ENCODE assay signal across 27 cellular contexts in the genomic region with DNA sequence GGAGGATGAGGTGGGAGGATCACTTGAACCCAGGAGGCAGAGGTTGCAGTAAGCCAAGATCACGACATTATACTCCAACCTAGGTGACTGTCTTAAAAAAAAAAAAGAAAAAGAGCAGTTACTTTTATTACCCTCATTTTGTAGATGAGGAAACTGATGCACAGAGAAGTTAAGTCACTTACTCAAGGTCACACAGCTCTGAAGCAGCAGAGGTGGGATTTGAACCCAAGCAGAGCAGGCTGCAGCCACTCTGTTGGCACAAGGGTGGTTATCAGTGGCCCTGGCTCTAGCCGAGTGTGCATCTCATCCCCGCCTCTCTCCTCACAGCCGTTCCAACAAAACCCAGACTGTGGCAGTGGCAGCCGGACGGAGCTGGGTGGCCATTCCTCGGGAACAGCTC. TPM values are rescaled to one million over a fixed set of nuclear protein-coding genes. Genes with fewer than 3 reads are reported as not detected.
DNase-seq lines count a peak whose midpoint lies in the region; ATAC-seq lines count a peak whose summit lies in the region.
"Had no signal": no experiment of that assay in that cellular context is flagged by ENCODE, and none has a peak within 500 bp of the region (broad histone marks: within the 10 kb centered on the region; RNA-seq: fewer than 3 reads in every experiment).

No MANE protein-coding gene starts in this region.

- H3K9me3 ChIP-seq in naive thymus-derived CD4-positive, alpha-beta T cell (ENCODE audit: control insufficient read depth in 2 of 3, low read length in 3 of 3): no peaks in the 10 kb centered on the region
- H3K9me3 ChIP-seq: BLaER1 treated with 17β-estradiol and CSF1 and Interleukin-3, amounts not matched to agents 10 nM and 100 nM; SK-N-SH had no signal

- POLR2A ChIA-PET in activated naive CD8-positive, alpha-beta T cell treated with anti-CD3 and anti-CD28 coated beads, Interleukin-2, amount 10 ng/mL, durations not matched to agents 7 days and 5 days (lab: Charles Lee): interaction anchor here (1.2 kb wide), 1 partner anchor 28 kb away, joined by 3 read pairs; no protein-coding TSS in a partner anchor
- POLR2A ChIA-PET in naive thymus-derived CD4-positive, alpha-beta T cell (lab: Charles Lee): no interaction called here

- H3K27ac ChIP-seq in naive thymus-derived CD4-positive, alpha-beta T cell (ENCODE audit: low read depth, low read length): no peak overlapping the region
- H3K27ac ChIP-seq: BLaER1 treated with 17β-estradiol and CSF1 and Interleukin-3, amounts not matched to agents 10 nM and 100 nM; HL-60 had no signal

- no peaks in the 10 kb centered on the region for H3K36me3 ChIP-seq in H7 (replicated peaks; ENCODE audit: control insufficient read depth, insufficient read depth, low read length)
- H3K36me3 ChIP-seq in naive thymus-derived CD4-positive, alpha-beta T cell (ENCODE audit: control insufficient read depth in 2 of 3, insufficient read depth in 3 of 3, low read length in 3 of 3): peaks cover 6 to 76% (median 21%) of the 10 kb centered on the region in 3 experiments

- peaks cover 5% of the 10 kb centered on the region for H3K4me1 Mint-ChIP-seq in activated naive CD8-positive, alpha-beta T cell treated with anti-CD3 and anti-CD28 coated beads, Interleukin-2, amount 10 ng/mL, durations not matched to agents 7 days and 5 days
- H3K4me1 Mint-ChIP-seq in activated naive CD8-positive, alpha-beta T cell treated with anti-CD3 and anti-CD28 coated beads, Interleukin-2, amount 50 U/mL, for 24 hours: peaks cover 7% of the 10 kb centered on the region
- peaks cover 11 to 48% (median 26%) of the 10 kb centered on the region in 7 donors for H3K4me1 Mint-ChIP-seq in naive thymus-derived CD4-positive, alpha-beta T cell

- no peak overlapping the region for H3K4me3 ChIP-seq in H7 (ENCODE audit: insufficient read depth, low read depth, low read length)
- H3K4me3 ChIP-seq in naive thymus-derived CD4-positive, alpha-beta T cell (ENCODE audit: low read length): no peak overlapping the region
- H3K4me3 ChIP-seq: BLaER1 treated with 17β-estradiol and CSF1 and Interleukin-3, amounts not matched to agents 10 nM and 100 nM; GM23338 had no signal

- DNase-seq in activated naive CD8-positive, alpha-beta T cell treated with anti-CD3 and anti-CD28 coated beads, Interleukin-2, amount 10 ng/mL, durations not matched to agents 7 days and 5 days: no peak
- DNase-seq in activated naive CD8-positive, alpha-beta T cell treated with anti-CD3 and anti-CD28 coated beads, Interleukin-2, amount 50 U/mL, for 24 hours: no peak
- DNase-seq in H7 (peak; percentile 3), Right ventricle myocardium superior (no peak)
- DNase-seq in naive thymus-derived CD4-positive, alpha-beta T cell: no peak
- DNase-seq: AML-193; CD4-positive, alpha-beta T cell; COR-L47; DMS53; HCEC 1CT; MV-4-11; NCI-H1105; NCI-H146; NCI-H1930; NCI-H446; NCI-H524 treated with DMSO at 0.1 percent for 48 hours; NCI-H774; SK-N-SH; SW 1271 had no signal

- CTCF ChIA-PET in naive thymus-derived CD4-positive, alpha-beta T cell (lab: Charles Lee): interaction anchor here (0.6 kb wide), 1 partner anchor 17 kb away, joined by 3 read pairs; no protein-coding TSS in a partner anchor

- H3K4me3 Mint-ChIP-seq in activated naive CD8-positive, alpha-beta T cell treated with anti-CD3 and anti-CD28 coated beads, Interleukin-2, amount 10 ng/mL, durations not matched to agents 7 days and 5 days: no peak overlapping the region
- H3K4me3 Mint-ChIP-seq in activated naive CD8-positive, alpha-beta T cell treated with anti-CD3 and anti-CD28 coated beads, Interleukin-2, amount 50 U/mL, for 24 hours: no peak overlapping the region
- H3K4me3 Mint-ChIP-seq in naive thymus-derived CD4-positive, alpha-beta T cell: no peak overlapping the region
- H3K4me3 Mint-ChIP-seq: CD4-positive, alpha-beta T cell; GM23338 had no signal

- H3K4me1 ChIP-seq in naive thymus-derived CD4-positive, alpha-beta T cell (ENCODE audit: control insufficient read depth in 2 of 2, insufficient read depth in 2 of 2, low read length in 2 of 2): peaks cover 0 to 6% of the 10 kb centered on the region in 2 donors

- H3K9me3 Mint-ChIP-seq in activated naive CD8-positive, alpha-beta T cell treated with anti-CD3 and anti-CD28 coated beads, Interleukin-2, amount 10 ng/mL, durations not matched to agents 7 days and 5 days: no peaks in the 10 kb centered on the region
- H3K9me3 Mint-ChIP-seq in activated naive CD8-positive, alpha-beta T cell treated with anti-CD3 and anti-CD28 coated beads, Interleukin-2, amount 50 U/mL, for 24 hours: no peaks in the 10 kb centered on the region
- H3K9me3 Mint-ChIP-seq in naive thymus-derived CD4-positive, alpha-beta T cell: peaks cover 0 to 1% (median 0%) of the 10 kb centered on the region in 11 donors
- H3K9me3 Mint-ChIP-seq: CD4-positive, alpha-beta T cell; GM23338 had no signal

- no peaks in the 10 kb centered on the region for H3K27me3 Mint-ChIP-seq in activated naive CD8-positive, alpha-beta T cell treated with anti-CD3 and anti-CD28 coated beads, Interleukin-2, amount 10 ng/mL, durations not matched to agents 7 days and 5 days
- H3K27me3 Mint-ChIP-seq in activated naive CD8-positive, alpha-beta T cell treated with anti-CD3 and anti-CD28 coated beads, Interleukin-2, amount 50 U/mL, for 24 hours: no peaks in the 10 kb centered on the region
- no peaks in the 10 kb centered on the region for H3K27me3 Mint-ChIP-seq in naive thymus-derived CD4-positive, alpha-beta T cell
- H3K27me3 Mint-ChIP-seq: CD4-positive, alpha-beta T cell had no signal

- ATAC-seq in activated naive CD8-positive, alpha-beta T cell treated with anti-CD3 and anti-CD28 coated beads, Interleukin-2, amount 10 ng/mL, durations not matched to agents 7 days and 5 days (ENCODE audit: low read depth): no peak
- ATAC-seq in activated naive CD8-positive, alpha-beta T cell treated with anti-CD3 and anti-CD28 coated beads, Interleukin-2, amount 50 U/mL, for 24 hours: no peak
- ATAC-seq in naive thymus-derived CD4-positive, alpha-beta T cell: no peak
- ATAC-seq in Right ventricle myocardium superior (ENCODE audit: poor library complexity): no peak
- ATAC-seq: GM23338 had no signal

- peaks cover 20% of the 10 kb centered on the region for H3K36me3 Mint-ChIP-seq in activated naive CD8-positive, alpha-beta T cell treated with anti-CD3 and anti-CD28 coated beads, Interleukin-2, amount 10 ng/mL, durations not matched to agents 7 days and 5 days
- peaks cover 35% of the 10 kb centered on the region for H3K36me3 Mint-ChIP-seq in activated naive CD8-positive, alpha-beta T cell treated with anti-CD3 and anti-CD28 coated beads, Interleukin-2, amount 50 U/mL, for 24 hours (ENCODE audit: low read depth)
- H3K36me3 Mint-ChIP-seq in naive thymus-derived CD4-positive, alpha-beta T cell: peaks cover 0 to 34% (median 15%) of the 10 kb centered on the region in 5 donors

- no peaks in the 10 kb centered on the region for H3K27me3 ChIP-seq in H7 (ENCODE audit: control insufficient read depth, insufficient read depth, low read length)
- no peaks in the 10 kb centered on the region for H3K27me3 ChIP-seq in naive thymus-derived CD4-positive, alpha-beta T cell (ENCODE audit: control insufficient read depth in 2 of 2, insufficient read depth in 2 of 2, low read length in 2 of 2)
- H3K27me3 ChIP-seq: BLaER1 treated with 17β-estradiol and CSF1 and Interleukin-3, amounts not matched to agents 10 nM and 100 nM had no signal

- peak overlapping the region; percentile 38 for H3K27ac Mint-ChIP-seq in activated naive CD8-positive, alpha-beta T cell treated with anti-CD3 and anti-CD28 coated beads, Interleukin-2, amount 10 ng/mL, durations not matched to agents 7 days and 5 days
- H3K27ac Mint-ChIP-seq in activated naive CD8-positive, alpha-beta T cell treated with anti-CD3 and anti-CD28 coated beads, Interleukin-2, amount 50 U/mL, for 24 hours: no peak overlapping the region
- H3K27ac Mint-ChIP-seq in naive thymus-derived CD4-positive, alpha-beta T cell: peak overlapping the region in 5 of 9 donors; percentile 12 to 79 (median 64)
- H3K27ac Mint-ChIP-seq: CD4-positive, alpha-beta T cell; GM23338 had no signal

- intact Hi-C loops in naive thymus-derived CD4-positive, alpha-beta T cell (cut with micrococcal nuclease): no loop called here
- intact Hi-C loops in Right ventricle myocardium superior (cut with DNase I): no loop called here

RNA-seq across cellular contexts. Expression of a gene that starts 7.6 kb away (rescaled TPM):
- total RNA-seq in activated naive CD8-positive, alpha-beta T cell treated with anti-CD3 and anti-CD28 coated beads, Interleukin-2, amount 10 ng/mL, durations not matched to agents 7 days and 5 days: 10 to 100 TPM; 41.6 to 43.8 TPM
- 8.8 and 10.1 TPM in 2 replicates for total RNA-seq in H7 (2014; rRNA removed; shearing (Covaris generic))
- 100 to 1,000 TPM in 1 of 5 experiments, 10 to 100 TPM in 4; 32.1 to 118 (median 83.2) TPM for total RNA-seq in naive thymus-derived CD4-positive, alpha-beta T cell
- polyA plus RNA-seq in naive thymus-derived CD4-positive, alpha-beta T cell: 100 to 1,000 TPM in 1 of 2 donors, 10 to 100 TPM in 1; 76.4 to 120 TPM
- 5.3 TPM for total RNA-seq in Right ventricle myocardium superior

RNA-seq across cellular contexts. Expression of a gene that starts 11.2 kb away (rescaled TPM):
- total RNA-seq in activated naive CD8-positive, alpha-beta T cell treated with anti-CD3 and anti-CD28 coated beads, Interleukin-2, amount 10 ng/mL, durations not matched to agents 7 days and 5 days: not detected
- not detected in 2 replicates for total RNA-seq in H7 (2014; rRNA removed; shearing (Covaris generic))
- total RNA-seq in naive thymus-derived CD4-positive, alpha-beta T cell: not detected
- not detected for polyA plus RNA-seq in naive thymus-derived CD4-positive, alpha-beta T cell
- total RNA-seq in Right ventricle myocardium superior: not detected
- total RNA-seq: CD4-positive, alpha-beta T cell; Daoy; G401; GM23338; LHCN-M2; MCF 10A had no signal
- polyA plus RNA-seq: AG04450, GM23338, SK-N-SH had no signal

RNA-seq across cellular contexts. Expression of a gene that starts 22.7 kb away (rescaled TPM):
- not detected for total RNA-seq in activated naive CD8-positive, alpha-beta T cell treated with anti-CD3 and anti-CD28 coated beads, Interleukin-2, amount 10 ng/mL, durations not matched to agents 7 days and 5 days
- 8.1 and 9.4 TPM in 2 replicates for total RNA-seq in H7 (2014; rRNA removed; shearing (Covaris generic))
- under 1 TPM in 1 of 5 experiments, not detected in 4; 0.22 TPM for total RNA-seq in naive thymus-derived CD4-positive, alpha-beta T cell
- not detected for polyA plus RNA-seq in naive thymus-derived CD4-positive, alpha-beta T cell
- total RNA-seq in Right ventricle myocardium superior: not detected
- total RNA-seq: MCF 10A had no signal

RNA-seq across cellular contexts. Expression of a gene that starts 33.1 kb away (rescaled TPM):
- 10 to 100 TPM; 17.7 to 22.2 TPM for total RNA-seq in activated naive CD8-positive, alpha-beta T cell treated with anti-CD3 and anti-CD28 coated beads, Interleukin-2, amount 10 ng/mL, durations not matched to agents 7 days and 5 days
- total RNA-seq in H7 (2014; rRNA removed; shearing (Covaris generic)): 6.4 and 6.9 TPM in 2 replicates
- total RNA-seq in naive thymus-derived CD4-positive, alpha-beta T cell: 10 to 100 TPM; 15.7 to 23.5 (median 20.5) TPM
- 1 to 10 TPM; 1.0 TPM for polyA plus RNA-seq in naive thymus-derived CD4-positive, alpha-beta T cell
- 13.0 TPM for total RNA-seq in Right ventricle myocardium superior

RNA-seq across cellular contexts. Expression of a gene that starts 33.4 kb away (rescaled TPM):
- 1 to 10 TPM; 1.1 to 1.6 TPM for total RNA-seq in activated naive CD8-positive, alpha-beta T cell treated with anti-CD3 and anti-CD28 coated beads, Interleukin-2, amount 10 ng/mL, durations not matched to agents 7 days and 5 days
- 0.52 and 0.92 TPM in 2 replicates for total RNA-seq in H7 (2014; rRNA removed; shearing (Covaris generic))
- 1 to 10 TPM in 2 of 5 experiments, under 1 TPM in 3; 0.58 to 1.9 (median 0.91) TPM for total RNA-seq in naive thymus-derived CD4-positive, alpha-beta T cell
- under 1 TPM; 0.18 to 0.19 TPM for polyA plus RNA-seq in naive thymus-derived CD4-positive, alpha-beta T cell
- 7.9 TPM for total RNA-seq in Right ventricle myocardium superior
